In genomic region chr3:111669926-111670630, GRCh38 we compare ENCODE assay signal across 18 cellular contexts. TPM values are rescaled to one million over a fixed set of nuclear protein-coding genes. Genes with fewer than 3 reads are reported as not detected.
DNase-seq lines count a peak whose midpoint lies in the region; ATAC-seq, FAIRE-seq and TF ChIP-seq lines count a peak whose summit lies in the region.
"Had no signal": no experiment of that assay in that cellular context is flagged by ENCODE, and none has a peak within 500 bp of the region (broad histone marks: within the 10 kb centered on the region; RNA-seq: fewer than 3 reads in every experiment).

No MANE protein-coding gene starts in this region.

- no peaks in the 10 kb centered on the region for H3K79me2 ChIP-seq in parathyroid adenoma

- no peak overlapping the region for H3K4me3 Mint-ChIP-seq in T-cell

- peak; percentile 14 for DNase-seq in H54 (ENCODE audit: insufficient read length, low spot score)
- no peak for DNase-seq in T-cell
- no peak for DNase-seq in epithelial cell of prostate (ENCODE audit: low read depth, low spot score)
- no peak for DNase-seq in Kasumi-1 (lab: John Stamatoyannopoulos, UW)
- DNase-seq in NCI-H82 treated with DMSO at 0.1 percent for 48 hours (lab: John Stamatoyannopoulos, UW; ENCODE audit: unreplicated experiment): no peak
- DNase-seq: activated CD4-positive, alpha-beta T cell treated with anti-CD3 and anti-CD28 coated beads for 1 hour; activated effector memory CD4-positive, alpha-beta T cell treated with anti-CD3 and anti-CD28 coated beads, Interleukin-2, amount 50 U/mL, for 16 hours; dermis blood vessel endothelial cell; GOT3; heart right ventricle; NCI-H1436; NCI-H774 had no signal

- H3K4me1 ChIP-seq in parathyroid adenoma: no peaks in the 10 kb centered on the region

- peak overlapping the region; percentile 13 to 47 for H3K27ac Mint-ChIP-seq in T-cell

- H3K4me2 ChIP-seq in parathyroid adenoma (ENCODE audit: low read length): no peak overlapping the region

- H3K27ac ChIP-seq in epithelial cell of prostate (peak overlapping the region; percentile 28), parathyroid adenoma (no peak overlapping the region)
- H3K27ac ChIP-seq: suprapubic skin had no signal

- FAIRE-seq in H54 (lab: Jason Lieb, UNC): peak; percentile 85
- FAIRE-seq: D721Med, HepG2 had no signal

- H3K9me3 ChIP-seq in parathyroid adenoma (ENCODE audit: control insufficient read depth, low read length): no peaks in the 10 kb centered on the region
- H3K9me3 ChIP-seq: heart right ventricle, suprapubic skin had no signal

- H3K27me3 Mint-ChIP-seq in T-cell: no peaks in the 10 kb centered on the region

- H3K4me1 Mint-ChIP-seq in T-cell: peaks cover 75 to 82% (median 77%) of the 10 kb centered on the region in 3 donors

- TF ChIP-seq POLR2A in H54 (IDR thresholded peaks at IDR 0.05; ENCODE audit: low read depth, low read length): no peak

- H3K4me3 ChIP-seq in parathyroid adenoma (ENCODE audit: low read depth, low read length): no peak overlapping the region
- H3K4me3 ChIP-seq: heart right ventricle, lung, suprapubic skin had no signal

- peaks cover 5% of the 10 kb centered on the region for H3K36me3 Mint-ChIP-seq in T-cell

- H3K36me3 ChIP-seq in parathyroid adenoma (ENCODE audit: control insufficient read depth, insufficient read depth, low read length): no peaks in the 10 kb centered on the region
- H3K36me3 ChIP-seq: heart right ventricle, suprapubic skin had no signal

- CTCF ChIA-PET in T-cell (lab: Charles Lee): interaction anchor here (0.6 to 6.0 kb wide), 25 partner anchors 10 to 344 kb away, joined by 3 to 69 read pairs (median 7); partner anchors contain the start of gene ABHD10 (in 1 of the 2)

- no peaks in the 10 kb centered on the region for H3K27me3 ChIP-seq in parathyroid adenoma (ENCODE audit: control insufficient read depth, insufficient read depth, low read length)
- H3K27me3 ChIP-seq: heart right ventricle, suprapubic skin had no signal

- peak overlapping the region; percentile 18 for H2AFZ ChIP-seq in parathyroid adenoma

- POLR2A ChIA-PET in T-cell (lab: Charles Lee): interaction anchor here in 1 of 2 donors (0.5 to 1.1 kb wide), 2 partner anchors 123 to 1859 kb away, joined by 6 to 7 read pairs; no protein-coding TSS in a partner anchor

- no peak overlapping the region for H3K9ac ChIP-seq in parathyroid adenoma

- no peaks in the 10 kb centered on the region for H3K9me3 Mint-ChIP-seq in T-cell

- no peak for ATAC-seq in T-cell (replicated peaks in 1 of 4)
- ATAC-seq in HG03196 (IDR thresholded peaks at IDR 0.05; ENCODE audit: unreplicated experiment): no peak
- ATAC-seq: heart right ventricle, HepG2 had no signal

- TF ChIP-seq CTCF in parathyroid adenoma (IDR thresholded peaks at IDR 0.05): no peak

RNA-seq across cellular contexts. Expression of gene PLCXD2, which starts 4.4 kb away (rescaled TPM):
- total RNA-seq in T-cell: 10 to 100 TPM in 3 of 5 donors, 1 to 10 TPM in 2; 8.5 to 24.9 (median 10.5) TPM
